Comparison of ENCODE assay signal across 8 cellular contexts in genomic region chr2:238240761-238241711, GRCh38. TPM values are rescaled to one million over a fixed set of nuclear protein-coding genes. Genes with fewer than 3 reads are reported as not detected.
DNase-seq lines count a peak whose midpoint lies in the region; ATAC-seq and TF ChIP-seq lines count a peak whose summit lies in the region.

No MANE protein-coding gene starts in this region.

- intact Hi-C loops in heart left ventricle (cut with DNase I) (loop anchor here in 1 of 10 donors (5.0 kb wide), 1 partner anchor 39 kb away; the partner anchor contains the start of gene ILKAP), sigmoid colon (cut with DNase I) (no loop called here)

- H3K4me3 ChIP-seq in SU-DHL-6 (ENCODE audit: insufficient read depth, low read length, poor library complexity, severe bottlenecking) (no peak overlapping the region), heart left ventricle (peak overlapping the region in 10 of 12 donors; percentile 12 to 84 (median 44)), sigmoid colon (peak overlapping the region; percentile 10 to 76 (median 74))

- peak; percentile 31 for DNase-seq in GM03348 (ENCODE audit: low spot score)
- DNase-seq in NCI-H1105 treated with DMSO at 0.1 percent for 48 hours (lab: John Stamatoyannopoulos, UW): peak; percentile 88
- peak; percentile 48 to 88 (median 78) for DNase-seq in heart left ventricle
- DNase-seq in sigmoid colon: peak; percentile 78
- no peak for DNase-seq in UCSD-AML1 (lab: John Stamatoyannopoulos, UW; ENCODE audit: unreplicated experiment)
- no peak for DNase-seq in epidermal melanocyte (ENCODE audit: insufficient read length, low spot score)

- WGBS in heart left ventricle, 4 donors: 10 to 31% (median 18%) methylated on average over 27 to 71 of the region's 71 CpGs
- whole genome bisulfite sequencing in sigmoid colon, 2 donors: 13 to 15% methylated on average over 71 of the region's 71 CpGs

- no peak for TF ChIP-seq EP300 in sigmoid colon (IDR thresholded peaks at IDR 0.05)

- no peak overlapping the region for H2AFZ ChIP-seq in SU-DHL-6 (ENCODE audit: low read depth, low read length, severe bottlenecking)

- TF ChIP-seq POLR2A in heart left ventricle (IDR thresholded peaks at IDR 0.05) (no peak), sigmoid colon (IDR thresholded peaks at IDR 0.05) (no peak)

- no peaks in the 10 kb centered on the region for H3K9me3 ChIP-seq in SU-DHL-6 (ENCODE audit: insufficient read depth, low read length)
- no peaks in the 10 kb centered on the region for H3K9me3 ChIP-seq in heart left ventricle
- no peaks in the 10 kb centered on the region for H3K9me3 ChIP-seq in sigmoid colon

- H3K36me3 ChIP-seq in SU-DHL-6 (ENCODE audit: low read length) (no peaks in the 10 kb centered on the region; the same call in 1 of the 2 replicates), heart left ventricle (peaks cover 0 to 25% (median 16%) of the 10 kb centered on the region in 9 donors), sigmoid colon (peaks cover 0 to 12% (median 7%) of the 10 kb centered on the region in 4 donors)

- H3K27me3 ChIP-seq in SU-DHL-6 (ENCODE audit: low read length) (no peaks in the 10 kb centered on the region), heart left ventricle (peaks cover 0 to 34% (median 7%) of the 10 kb centered on the region in 9 donors), sigmoid colon (no peaks in the 10 kb centered on the region)

- ATAC-seq in heart left ventricle: peak in 3 of 4 donors; percentile 30 to 63 (median 39)
- ATAC-seq in HG03045 (IDR thresholded peaks at IDR 0.05; ENCODE audit: unreplicated experiment): no peak

- no peaks in the 10 kb centered on the region for H4K20me1 ChIP-seq in SU-DHL-6 (ENCODE audit: low read depth, low read length)

- H3K4me1 ChIP-seq in heart left ventricle (peaks cover 0 to 39% (median 19%) of the 10 kb centered on the region in 12 donors), sigmoid colon (peaks cover 0 to 48% (median 43%) of the 10 kb centered on the region in 4 donors)

- H3K27ac ChIP-seq in SU-DHL-6 (ENCODE audit: low read depth, low read length) (no peak overlapping the region), heart left ventricle (peak overlapping the region in 2 of 12 donors; percentile 30 to 69), sigmoid colon (peak overlapping the region in 3 of 4 donors; percentile 58 to 83 (median 77))

- peaks cover 15% of the 10 kb centered on the region; the same call in 1 of the 2 replicates for H3F3A ChIP-seq in SU-DHL-6 (ENCODE audit: insufficient read depth)

- no peak for TF ChIP-seq CTCF in SU-DHL-6 (IDR thresholded peaks at IDR 0.05; ENCODE audit: insufficient read depth, low read length, poor library complexity, severe bottlenecking)
- no peak for TF ChIP-seq CTCF in heart left ventricle (IDR thresholded peaks at IDR 0.05)
- no peak for TF ChIP-seq CTCF in sigmoid colon (IDR thresholded peaks at IDR 0.05)

- H3K9me2 ChIP-seq in SU-DHL-6 (replicated peaks; ENCODE audit: insufficient read depth, low read length): no peaks in the 10 kb centered on the region

- H3K9ac ChIP-seq in SU-DHL-6 (ENCODE audit: low read length): no peak overlapping the region

- H3K4me2 ChIP-seq in SU-DHL-6 (ENCODE audit: low read depth, low read length, poor library complexity, severe bottlenecking): peak overlapping the region; percentile 95

- H3K79me2 ChIP-seq in SU-DHL-6 (ENCODE audit: insufficient read depth, low read length): no peaks in the 10 kb centered on the region

RNA-seq across cellular contexts. Expression of gene HES6, which starts 1.2 kb away (rescaled TPM):
- total RNA-seq in heart left ventricle: 1 to 10 TPM in 8 of 9 donors, under 1 TPM in 1; 0.45 to 5.9 (median 2.5) TPM
- 1 to 10 TPM; 3.7 to 9.1 TPM for polyA plus RNA-seq in heart left ventricle
- 10 to 100 TPM; 13.2 to 27.3 (median 18.1) TPM for total RNA-seq in sigmoid colon
- polyA plus RNA-seq in sigmoid colon: 10 to 100 TPM; 40.7 to 59.2 (median 52.3) TPM

RNA-seq across cellular contexts. Expression of gene ILKAP, which starts 37.5 kb away (rescaled TPM):
- 10 to 100 TPM; 12.4 to 27.7 (median 23.4) TPM for total RNA-seq in heart left ventricle
- polyA plus RNA-seq in heart left ventricle: 10 to 100 TPM; 33.7 to 41.7 TPM
- 10 to 100 TPM; 32.2 to 57.3 (median 45.3) TPM for total RNA-seq in sigmoid colon
- polyA plus RNA-seq in sigmoid colon: 10 to 100 TPM; 26.4 to 40.6 (median 28.0) TPM

RNA-seq across cellular contexts. Expression of gene PER2, which starts 47.4 kb away (rescaled TPM):
- 10 to 100 TPM in 2 of 9 donors, 1 to 10 TPM in 7; 1.6 to 17.1 (median 5.4) TPM for total RNA-seq in heart left ventricle
- polyA plus RNA-seq in heart left ventricle: 1 to 10 TPM; 2.2 TPM
- total RNA-seq in sigmoid colon: 10 to 100 TPM in 1 of 4 donors, 1 to 10 TPM in 3; 7.7 to 11.8 (median 9.2) TPM
- polyA plus RNA-seq in sigmoid colon: 1 to 10 TPM; 3.7 to 7.1 (median 4.2) TPM

Comparison
In these comparisons a context has a peak if more than half of its experiments do, and no peak if none do; other contexts are left out.
1. DNase-seq: peak in GM03348 (single experiment), NCI-H1105 treated with DMSO at 0.1 percent for 48 hours (single experiment), heart left ventricle (5 of 5) and sigmoid colon (single experiment); none in UCSD-AML1 (single experiment) and epidermal melanocyte (single experiment).